Comparison of ENCODE assay signal across 21 cellular contexts in the genomic region with DNA sequence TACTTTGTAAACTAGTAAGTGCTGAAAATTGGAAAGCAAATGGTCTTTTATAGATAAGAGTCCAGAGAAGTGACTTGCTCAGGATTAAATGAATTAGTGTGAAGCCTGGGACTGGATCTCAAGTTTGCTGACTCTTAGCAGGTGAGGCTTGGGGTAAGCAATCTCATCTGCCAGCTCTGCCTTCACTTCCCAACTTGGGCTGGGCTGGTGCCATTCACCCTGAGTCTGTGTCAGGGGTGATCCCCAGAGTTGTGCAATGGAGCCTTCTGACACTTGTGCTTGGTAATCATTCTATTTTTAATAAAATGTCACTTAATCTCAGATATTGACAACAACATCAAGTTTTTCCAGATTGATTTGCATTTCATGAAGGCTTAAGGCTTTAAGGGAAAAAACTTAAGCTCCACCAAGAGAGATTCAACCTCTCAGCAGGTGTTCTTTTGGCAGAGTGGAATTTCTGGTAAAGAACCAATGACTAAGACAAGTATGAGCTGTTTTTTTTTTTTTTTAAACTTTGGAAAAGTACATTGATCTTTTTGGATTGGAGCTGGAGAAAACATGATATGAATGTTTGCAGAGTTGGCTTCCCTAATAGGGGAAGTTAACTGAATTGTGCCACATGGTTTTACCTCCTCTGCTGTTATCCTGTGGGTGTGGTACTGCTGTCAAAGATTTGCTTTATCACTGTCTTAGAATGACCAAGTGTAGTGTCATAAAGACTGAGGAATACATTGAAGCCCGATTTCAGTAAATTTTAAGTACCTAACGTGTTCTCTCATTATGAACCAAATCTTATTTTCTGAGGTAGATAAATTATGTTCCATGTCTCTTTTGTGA. TPM values are rescaled to one million over a fixed set of nuclear protein-coding genes. Genes with fewer than 3 reads are reported as not detected.
DNase-seq lines count a peak whose midpoint lies in the region; ATAC-seq, FAIRE-seq and TF ChIP-seq lines count a peak whose summit lies in the region.
"Had no signal": no experiment of that assay in that cellular context is flagged by ENCODE, and none has a peak within 500 bp of the region (broad histone marks: within the 10 kb centered on the region; RNA-seq: fewer than 3 reads in every experiment).

No MANE protein-coding gene starts in this region.

- H4K20me1 ChIP-seq in GM12878 (ENCODE audit: control insufficient read depth, insufficient read depth) = no peaks in the 10 kb centered on the region
- H4K20me1 ChIP-seq: BLaER1 had no signal

- TF ChIP-seq EP300 in GM12878 (IDR thresholded peaks at IDR 0.05; ENCODE audit: borderline replicate concordance in 1 of 2, control insufficient read depth in 1 of 2, low read depth in 2 of 2, low read length in 2 of 2) = no peak

- H3K9me3 Mint-ChIP-seq in type B pancreatic cell = peaks cover 12% of the 10 kb centered on the region
- H3K9me3 Mint-ChIP-seq: CD8-positive, alpha-beta T cell had no signal

- no peak for FAIRE-seq in GM12878 (lab: Jason Lieb, UNC)
- FAIRE-seq: H1 had no signal

- H3K79me2 ChIP-seq in GM12878 (ENCODE audit: control insufficient read depth, insufficient read depth, low read length) = no peaks in the 10 kb centered on the region

- TF ChIP-seq POLR2A in GM12878 (IDR thresholded peaks at IDR 0.05; ENCODE audit: low read depth, low read length) = no peak

- no peak for TF ChIP-seq CTCF in GM12878 (IDR thresholded peaks at IDR 0.05 in 2 of 3, conservative IDR thresholded peaks at IDR 0.05 in 1 of 3; ENCODE audit: control insufficient read depth in 2 of 3, extremely low read depth in 1 of 3, insufficient read depth in 1 of 3, low read depth in 3 of 3, low read length in 3 of 3)
- no peak for TF ChIP-seq CTCF in type B pancreatic cell (conservative IDR thresholded peaks at IDR 0.05)

- no TSS peak for BruUV-seq in GM12878 (replicated peaks; lab: Mats Ljungman, UMichigan)

- no peak overlapping the region for H3K9ac ChIP-seq in GM12878 (ENCODE audit: control insufficient read depth, insufficient read depth, low read length)
- H3K9ac ChIP-seq: BLaER1 had no signal

- H3K36me3 ChIP-seq in GM12878 (ENCODE audit: control insufficient read depth in 2 of 2, insufficient read depth in 2 of 2, low read length in 1 of 2) = no peaks in the 10 kb centered on the region
- H3K36me3 ChIP-seq: BLaER1, MG63, SJSA1 had no signal

- no peaks in the 10 kb centered on the region for H3K36me3 Mint-ChIP-seq in type B pancreatic cell
- H3K36me3 Mint-ChIP-seq: CD8-positive, alpha-beta T cell had no signal

- no peak for TF ChIP-seq RAD21 in GM12878 (IDR thresholded peaks at IDR 0.05; ENCODE audit: insufficient read depth, low read depth, low read length)

- H3K4me3 Mint-ChIP-seq in type B pancreatic cell = no peak overlapping the region
- H3K4me3 Mint-ChIP-seq: CD8-positive, alpha-beta T cell had no signal

- WGBS in GM12878 (ENCODE audit: insufficient coverage, insufficient replicate concordance, low lambda C conversion rate, missing lambda C conversion rate) = 3% methylated on average over 2 of the region's 2 CpGs

- CTCF ChIA-PET in GM12878 (lab: Yijun Ruan, JAX) (interaction anchor here (1.1 to 1.4 kb wide), 2 partner anchors 24 to 29 kb away, joined by 3 read pairs; no protein-coding TSS in a partner anchor), HEK293T (lab: Yijun Ruan, JAX) (interaction anchor here (0.6 kb wide), 1 partner anchor 1935 kb away, joined by 3 read pairs; no protein-coding TSS in a partner anchor)

- no peaks in the 10 kb centered on the region for H3K9me3 ChIP-seq in GM12878 (replicated peaks; ENCODE audit: control insufficient read depth, insufficient read depth, low read length)
- H3K9me3 ChIP-seq: BLaER1, MG63, SJSA1 had no signal

- H3K27me3 Mint-ChIP-seq in type B pancreatic cell = no peaks in the 10 kb centered on the region

- no peak overlapping the region for H3K27ac ChIP-seq in GM12878 (ENCODE audit: control insufficient read depth, insufficient read depth)
- H3K27ac ChIP-seq: BLaER1, RWPE1, SJSA1 had no signal

- POLR2A ChIA-PET in GM12878 (lab: Charles Lee) (no interaction called here), HEK293T (lab: Yijun Ruan, JAX) (no interaction called here)

- no peaks in the 10 kb centered on the region for H3K27me3 ChIP-seq in GM12878 (replicated peaks in 1 of 2; ENCODE audit: control insufficient read depth in 2 of 2, insufficient read depth in 2 of 2, low read length in 1 of 2)
- H3K27me3 ChIP-seq: BLaER1, MG63, SJSA1 had no signal

- no peak overlapping the region for H3K27ac Mint-ChIP-seq in type B pancreatic cell
- H3K27ac Mint-ChIP-seq: CD8-positive, alpha-beta T cell had no signal

- DNase-seq in NOMO-1 (lab: John Stamatoyannopoulos, UW; ENCODE audit: unreplicated experiment in 2 of 2) = peak; percentile 2 to 25
- DNase-seq in NOMO-1 treated with dmso at 0.1 percent for 144 hours (lab: John Stamatoyannopoulos, UW; ENCODE audit: unreplicated experiment) = no peak
- DNase-seq in GM12878 (ENCODE audit: low read depth, low spot score) = no peak
- DNase-seq in left colon = no peak
- DNase-seq in HEK293T (ENCODE audit: extremely low spot score) = no peak
- DNase-seq in type B pancreatic cell (ENCODE audit: extremely low spot score, unreplicated experiment) = no peak
- DNase-seq: 8988T; CD8-positive, alpha-beta T cell; DMS79; MG63; NCI-H1105 treated with DMSO at 0.1 percent for 48 hours; NCI-H1694 treated with DMSO at 0.1 percent for 48 hours; NCI-H2107; NCI-H226; NCI-H524 treated with DMSO at 0.1 percent for 48 hours had no signal

- H3K4me3 ChIP-seq in GM12878 = no peak overlapping the region
- H3K4me3 ChIP-seq: BLaER1, MG63, SJSA1 had no signal

- no peak overlapping the region for H2AFZ ChIP-seq in GM12878 (ENCODE audit: control insufficient read depth, low read depth, low read length)

- ATAC-seq in GM12878 (0 out of 3 replicates have a peak, but pooled peaks have one; percentile 21), left colon (peak; percentile 36), HG02571 (IDR thresholded peaks at IDR 0.05; ENCODE audit: unreplicated experiment) (no peak), GM21515 (IDR thresholded peaks at IDR 0.05; ENCODE audit: unreplicated experiment) (no peak)
- ATAC-seq: CD8-positive, alpha-beta T cell had no signal

- no peak overlapping the region for H3K4me2 ChIP-seq in GM12878 (ENCODE audit: control insufficient read depth, insufficient read depth)
- H3K4me2 ChIP-seq: BLaER1 had no signal

- no peaks in the 10 kb centered on the region for H3K4me1 ChIP-seq in GM12878 (ENCODE audit: control insufficient read depth, insufficient read depth, low read length)
- H3K4me1 ChIP-seq: BLaER1, SJSA1 had no signal

- RAD21 ChIA-PET in GM12878 (lab: Charles Lee; ENCODE audit: unreplicated experiment) = no interaction called here

- intact Hi-C loops in GM12878 (cut with micrococcal nuclease; ENCODE audit: unreplicated experiment) (no loop called here), left colon (cut with DNase I, micrococcal nuclease) (no loop called here)

- no peaks in the 10 kb centered on the region for H3K4me1 Mint-ChIP-seq in type B pancreatic cell (ENCODE audit: unreplicated experiment)

- in situ Hi-C loops in GM12878 (cut with MboI) = no loop called here

- SMC1A ChIA-PET in GM12878 (lab: Charles Lee; ENCODE audit: uncharacterized antibody, unreplicated experiment) = interaction anchor here (1.3 to 2.1 kb wide), 2 partner anchors 10 to 15 kb away, joined by 3 to 5 read pairs; no protein-coding TSS in a partner anchor

TF ChIP-seq in GM12878, 131 proteins besides CTCF, POLR2A, EP300 and RAD21 (continues in another document):
- TF ChIP-seq PAX5 (IDR thresholded peaks at IDR 0.05; ENCODE audit: borderline replicate concordance, low read depth, low read length) = no peak

TF ChIP-seq in HEK293T, 16 proteins besides CTCF, POLR2A, EP300 and RAD21 (continues in another document):
- TF ChIP-seq L3MBTL2 (conservative IDR thresholded peaks at IDR 0.05) (no peak), HDGF (IDR thresholded peaks at IDR 0.05; ENCODE audit: borderline replicate concordance) (no peak), FOXM1 (IDR thresholded peaks at IDR 0.05; ENCODE audit: borderline replicate concordance) (no peak), ELF4 (IDR thresholded peaks at IDR 0.05) (no peak), SP1 (IDR thresholded peaks at IDR 0.05) (no peak), SUZ12 (IDR thresholded peaks at IDR 0.05) (no peak), TARDBP (IDR thresholded peaks at IDR 0.05) (no peak), ARNT (IDR thresholded peaks at IDR 0.05) (no peak), BHLHE40 (IDR thresholded peaks at IDR 0.05; ENCODE audit: borderline replicate concordance) (no peak), ZNF384 (IDR thresholded peaks at IDR 0.05) (no peak), NFRKB (IDR thresholded peaks at IDR 0.05) (no peak), CTBP1 (IDR thresholded peaks at IDR 0.05; ENCODE audit: borderline replicate concordance) (no peak), FOXA1 (IDR thresholded peaks at IDR 0.05) (no peak), LEF1 (IDR thresholded peaks at IDR 0.05; ENCODE audit: borderline replicate concordance) (no peak)

RNA-seq across cellular contexts. Expression of gene GPR37, which starts 48.6 kb away (rescaled TPM):
- not detected in 2 replicates for total RNA-seq in GM12878 (2013; cell fraction: nucleolus; rRNA removed)
- total RNA-seq in GM12878 (2014; rRNA removed) (not detected in 2 replicates), GM12878 (2014; rRNA removed; fragmentation: Illumina TruSeq; extraction: Trizol) (not detected in 2 replicates), GM12878 (2021) (not detected in 2 replicates), left colon (under 1 TPM; 0.61 to 0.95 TPM), type B pancreatic cell (ENCODE audit: low replicate concordance) (7.9 and 16.6 TPM in 2 replicates)
- polyA plus RNA-seq in GM12878 (2011; ENCODE audit: low read depth) = not detected
- polyA plus RNA-seq in GM12878 (2011; rRNA removed) (not detected in 2 replicates), GM12878 (2014; fragmentation: Illumina TruSeq; extraction: Trizol) (not detected in 2 replicates), GM12878 (2014; fragmentation: Nextera tagmentation; extraction: Ambion mirVana) (under 1 TPM in 1 of 2 experiments, not detected in 1; 0.02 TPM), GM12878 (2014; rRNA removed) (not detected in 2 replicates), GM12878 (2016; fragmentation: Nextera tagmentation; extraction: Ambion mirVana) (not detected)
- not detected in 2 replicates for polyA plus RNA-seq in GM12878 (2011; cell fraction: cytosol; rRNA removed)
- not detected in 2 replicates for polyA plus RNA-seq in GM12878 (2011; cell fraction: nucleus; rRNA removed)
- polyA plus RNA-seq in GM12878 (2012) = not detected in 2 replicates
- not detected in 2 replicates for polyA minus RNA-seq in GM12878 (2011; rRNA and poly(A)+ RNA removed)
- polyA minus RNA-seq in GM12878 (2011; cell fraction: cytosol; rRNA and poly(A)+ RNA removed) = not detected in 2 replicates
- not detected in 2 replicates for polyA minus RNA-seq in GM12878 (2011; cell fraction: nucleus; rRNA and poly(A)+ RNA removed)
- total RNA-seq: CD8-positive, alpha-beta T cell; SJSA1 had no signal

Comparison
In these comparisons a context has a peak if more than half of its experiments do, and no peak if none do; other contexts are left out.
1. DNase-seq: peak in NOMO-1 (2 of 2); none in NOMO-1 treated with dmso at 0.1 percent for 144 hours (single experiment), GM12878 (single experiment), left colon (0 of 2), HEK293T (single experiment) and type B pancreatic cell (single experiment).
2. ATAC-seq: peak in GM12878 (single experiment) and left colon (single experiment); none in HG02571 (single experiment) and GM21515 (single experiment).